In the genomic region with DNA sequence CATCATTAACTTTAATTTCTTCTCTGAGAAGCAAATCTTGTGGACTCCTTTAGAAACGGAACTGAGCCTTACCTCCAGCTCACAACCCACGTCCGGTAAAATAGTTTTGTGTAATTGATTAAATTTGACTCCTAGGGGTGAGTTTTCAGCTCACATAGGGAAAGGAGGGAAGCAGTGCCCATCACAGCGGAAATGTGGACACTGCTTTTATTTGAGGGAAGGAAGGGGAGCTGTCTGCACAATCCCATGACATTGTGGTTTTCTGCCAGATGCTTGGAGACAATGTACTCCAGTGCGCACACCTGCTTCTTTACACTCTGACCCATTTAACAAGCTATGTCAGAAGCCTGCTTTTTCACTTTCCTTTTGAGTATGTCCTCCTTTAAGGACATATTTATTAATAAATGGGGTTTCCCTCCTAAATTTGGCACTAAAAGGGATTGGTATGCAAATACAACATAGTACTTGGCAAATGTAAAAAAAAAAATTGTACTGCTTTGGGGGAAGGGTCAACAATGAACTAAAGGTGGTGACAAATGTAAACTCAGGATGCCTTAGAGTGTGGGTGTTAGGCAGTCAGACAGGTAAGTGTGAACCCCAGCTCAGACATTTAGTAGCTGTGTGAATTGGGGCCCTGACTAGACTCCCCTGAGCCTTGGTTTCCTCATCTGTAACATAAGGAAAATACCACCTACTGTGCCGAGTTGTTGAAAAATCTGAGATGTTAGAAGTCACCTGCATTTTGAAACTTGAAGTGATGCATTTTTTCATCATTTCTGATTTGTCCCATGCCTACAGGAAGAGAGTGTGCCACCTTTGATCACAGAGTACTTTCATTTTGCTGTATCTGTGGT, we compare ENCODE assay signal across 9 cellular contexts.
DNase-seq lines count a peak whose midpoint lies in the region; ATAC-seq and TF ChIP-seq lines count a peak whose summit lies in the region.
"Had no signal": no experiment of that assay in that cellular context is flagged by ENCODE, and none has a peak within 500 bp of the region (broad histone marks: within the 10 kb centered on the region; RNA-seq: fewer than 3 reads in every experiment).

No MANE protein-coding gene starts in this region.

- TF ChIP-seq CTCF in Panc1 (IDR thresholded peaks at IDR 0.05), result no peak

- in situ Hi-C loops in Panc1 (cut with HindIII; ENCODE audit: low pct_unique_long_range_greater_than_20kb, low sequenced_read_pairs), result no loop called here

- H3K4me3 ChIP-seq in Panc1 (ENCODE audit: low read depth in 2 of 2, low read length in 2 of 2), result no peak overlapping the region
- H3K4me3 ChIP-seq: thoracic aorta had no signal

- ATAC-seq in HG02798 (IDR thresholded peaks at IDR 0.05; ENCODE audit: poor library complexity, unreplicated experiment) (peak; percentile 74), Panc1 (no peak)

- peaks cover 28 to 36% of the 10 kb centered on the region in 2 donors for H3K4me1 Mint-ChIP-seq in immature natural killer cell

- intact Hi-C loops in Panc1 (cut with micrococcal nuclease; ENCODE audit: unreplicated experiment) (no loop called here), posterior vena cava (cut with DNase I) (no loop called here)

- no TSS peak for BruUV-seq in Panc1 (replicated peaks; lab: Mats Ljungman, UMichigan)

- DNase-seq in activated T-cell treated with anti-CD3 and anti-CD28 coated beads, Interleukin-2, amount 50 U/mL, for 1 hour, result peak; percentile 34
- no peak for DNase-seq in activated T-cell treated with anti-CD3 and anti-CD28 coated beads, Interleukin-2, amount 50 U/mL, for 48 hours
- DNase-seq in Panc1 (ENCODE audit: low read depth, low spot score), result no peak
- peak; percentile 30 to 35 (median 30) for DNase-seq in immature natural killer cell
- DNase-seq in posterior vena cava (ENCODE audit: low spot score), result no peak
- DNase-seq in NCI-H128 (lab: John Stamatoyannopoulos, UW; ENCODE audit: unreplicated experiment), result no peak
- no peak for DNase-seq in midbrain (lab: John Stamatoyannopoulos, UW)

- no peaks in the 10 kb centered on the region for H3K36me3 ChIP-seq in Panc1 (ENCODE audit: control insufficient read depth, insufficient read depth, low read length)
- H3K36me3 ChIP-seq: thoracic aorta had no signal

- H3K27me3 ChIP-seq in Panc1 (ENCODE audit: control insufficient read depth, insufficient read depth, low read length), result no peaks in the 10 kb centered on the region

- H3K27ac Mint-ChIP-seq in immature natural killer cell, result peak overlapping the region; percentile 73 to 90 (median 82)

- peaks cover 53% of the 10 kb centered on the region for H3K4me1 ChIP-seq in Panc1 (ENCODE audit: control insufficient read depth, insufficient read depth, low read length)

- CTCF ChIA-PET in Panc1 (lab: Charles Lee), result no interaction called here

- H3K36me3 Mint-ChIP-seq in immature natural killer cell, result no peaks in the 10 kb centered on the region

- peaks cover 0 to 3% (median 2%) of the 10 kb centered on the region in 3 donors for H3K27me3 Mint-ChIP-seq in immature natural killer cell (ENCODE audit: low read depth in 3 of 3)

- no peaks in the 10 kb centered on the region for H3K9me3 Mint-ChIP-seq in immature natural killer cell

- peak overlapping the region in 2 of 5 donors; percentile 27 to 58 for H3K4me3 Mint-ChIP-seq in immature natural killer cell

- POLR2A ChIA-PET in Panc1 (lab: Charles Lee), result interaction anchor here (0.5 to 0.7 kb wide), 3 partner anchors 92 to 714 kb away, joined by 3 to 17 read pairs (median 3); no protein-coding TSS in a partner anchor

- no peaks in the 10 kb centered on the region for H3K9me3 ChIP-seq in Panc1 (ENCODE audit: control insufficient read depth, insufficient read depth, low read depth, low read length)
- H3K9me3 ChIP-seq: thoracic aorta had no signal

- peak overlapping the region; percentile 100 for H3K27ac ChIP-seq in Panc1 (ENCODE audit: low read length)

Comparison
In these comparisons a context has a peak if more than half of its experiments do, and no peak if none do; other contexts are left out.
1. DNase-seq: peak in activated T-cell treated with anti-CD3 and anti-CD28 coated beads, Interleukin-2, amount 50 U/mL, for 1 hour (single experiment) and immature natural killer cell (3 of 3); none in activated T-cell treated with anti-CD3 and anti-CD28 coated beads, Interleukin-2, amount 50 U/mL, for 48 hours (0 of 2), Panc1 (single experiment), posterior vena cava (single experiment), NCI-H128 (single experiment) and midbrain (single experiment).